14 cellular contexts compared by ENCODE assay signal in genomic region chr1:205576011-205576410, GRCh38.
"Had no signal": no experiment of that assay in that cellular context is flagged by ENCODE, and none has a peak within 500 bp of the region (broad histone marks: within the 10 kb centered on the region; RNA-seq: fewer than 3 reads in every experiment).

No MANE protein-coding gene starts in this region.

- H3K9me3 ChIP-seq: tibial nerve had no signal

- ATAC-seq: stimulated activated effector memory CD8-positive, alpha-beta T cell treated with anti-CD3 and anti-CD28 coated beads, Interleukin-12 subunit alpha, Interleukin-12 subunit beta, amount 100 ng/mL, for 72 hours had no signal

- DNase-seq: activated B cell treated with CpG ODN at 0.5 μM for 24 hours; activated CD4-positive, alpha-beta T cell treated with anti-CD3 and anti-CD28 coated beads, Interleukin-2, amount 10 ng/mL, durations not matched to agents 7 days and 5 days; activated gamma-delta T cell; activated naive CD8-positive, alpha-beta T cell treated with anti-CD3 and anti-CD28 coated beads for 36 hours; activated T-cell treated with anti-CD3 and anti-CD28 coated beads, Interleukin-2, amount 50 U/mL, for 24 hours; cerebellar nuclear complex; dermis blood vessel endothelial cell; endodermal cell; erythroblast; left colon; mammary epithelial cell; nephron progenitor cell had no signal

- H3K4me1 ChIP-seq: tibial nerve had no signal

- H3K4me3 ChIP-seq: tibial nerve had no signal

- H3K36me3 ChIP-seq: tibial nerve had no signal

- H3K27ac ChIP-seq: tibial nerve had no signal
